12 cellular contexts compared by ENCODE assay signal in genomic region chr4:3250956-3251690, GRCh38. TPM values are rescaled to one million over a fixed set of nuclear protein-coding genes. Genes with fewer than 3 reads are reported as not detected.
DNase-seq lines count a peak whose midpoint lies in the region; ATAC-seq and TF ChIP-seq lines count a peak whose summit lies in the region.
"Had no signal": no experiment of that assay in that cellular context is flagged by ENCODE, and none has a peak within 500 bp of the region (broad histone marks: within the 10 kb centered on the region; RNA-seq: fewer than 3 reads in every experiment).

No MANE protein-coding gene starts in this region.

- H3K36me3 ChIP-seq in spleen, result peaks cover 0 to 26% (median 4%) of the 10 kb centered on the region in 6 donors

- H3K9me3 Mint-ChIP-seq in activated CD8-positive, alpha-beta memory T cell treated with anti-CD3 and anti-CD28 coated beads, Interleukin-2, amount 10 ng/mL, durations not matched to agents 7 days and 5 days (ENCODE audit: low read depth), result no peaks in the 10 kb centered on the region
- H3K9me3 Mint-ChIP-seq: IgD-negative memory B cell had no signal

- no peaks in the 10 kb centered on the region for H3K27me3 Mint-ChIP-seq in activated CD8-positive, alpha-beta memory T cell treated with anti-CD3 and anti-CD28 coated beads, Interleukin-2, amount 10 ng/mL, durations not matched to agents 7 days and 5 days
- H3K27me3 Mint-ChIP-seq: IgD-negative memory B cell had no signal

- H3K4me3 Mint-ChIP-seq in activated CD8-positive, alpha-beta memory T cell treated with anti-CD3 and anti-CD28 coated beads, Interleukin-2, amount 10 ng/mL, durations not matched to agents 7 days and 5 days, result no peak overlapping the region
- H3K4me3 Mint-ChIP-seq: IgD-negative memory B cell had no signal

- WGBS in right cardiac atrium, result 95% methylated on average over 19 of the region's 19 CpGs
- 88 to 94% (median 90%) methylated on average over 13 to 19 of the region's 19 CpGs for WGBS in spleen, 5 donors

- H3K9me3 ChIP-seq in right cardiac atrium (ENCODE audit: control insufficient read depth, low read length) (no peaks in the 10 kb centered on the region), spleen (no peaks in the 10 kb centered on the region)

- H3K36me3 Mint-ChIP-seq in activated CD8-positive, alpha-beta memory T cell treated with anti-CD3 and anti-CD28 coated beads, Interleukin-2, amount 10 ng/mL, durations not matched to agents 7 days and 5 days, result no peaks in the 10 kb centered on the region
- H3K36me3 Mint-ChIP-seq: IgD-negative memory B cell had no signal

- no peak overlapping the region for H3K27ac Mint-ChIP-seq in activated CD8-positive, alpha-beta memory T cell treated with anti-CD3 and anti-CD28 coated beads, Interleukin-2, amount 10 ng/mL, durations not matched to agents 7 days and 5 days
- H3K27ac Mint-ChIP-seq: IgD-negative memory B cell had no signal

- no peak for DNase-seq in activated CD8-positive, alpha-beta memory T cell treated with anti-CD3 and anti-CD28 coated beads, Interleukin-2, amount 10 ng/mL, durations not matched to agents 7 days and 5 days
- no peak for DNase-seq in activated CD8-positive, alpha-beta memory T cell treated with anti-CD3 and anti-CD28 coated beads, Interleukin-2, amount 50 U/mL, for 4 hours
- peak; percentile 18 for DNase-seq in NCI-H69 (lab: John Stamatoyannopoulos, UW)
- DNase-seq in right cardiac atrium, result peak; percentile 8 to 55 (median 36)
- DNase-seq in spleen, result peak; percentile 41
- DNase-seq in SHP77 treated with DMSO at 0.1 percent for 48 hours (lab: John Stamatoyannopoulos, UW), result no peak
- no peak for DNase-seq in T1000 (lab: John Stamatoyannopoulos, UW)
- DNase-seq: NCI-H446; SIG-M5; stimulated activated naive CD4-positive, alpha-beta T cell had no signal

- TF ChIP-seq CTCF in spleen (IDR thresholded peaks at IDR 0.05 in 8 of 11, conservative IDR thresholded peaks at IDR 0.05 in 3 of 11), result no peak

- H3K27ac ChIP-seq in right cardiac atrium (ENCODE audit: low read length) (no peak overlapping the region), spleen (no peak overlapping the region)

- peaks cover 5% of the 10 kb centered on the region for H3K4me1 Mint-ChIP-seq in activated CD8-positive, alpha-beta memory T cell treated with anti-CD3 and anti-CD28 coated beads, Interleukin-2, amount 10 ng/mL, durations not matched to agents 7 days and 5 days
- H3K4me1 Mint-ChIP-seq: IgD-negative memory B cell had no signal

- H3K4me3 ChIP-seq in right cardiac atrium (ENCODE audit: low read length) (no peak overlapping the region), spleen (no peak overlapping the region)

- intact Hi-C loops in right cardiac atrium (cut with DNase I) (no loop called here), spleen (cut with DNase I; ENCODE audit: low total_unique reads) (no loop called here)

- CTCF ChIA-PET in activated CD8-positive, alpha-beta memory T cell treated with anti-CD3 and anti-CD28 coated beads, Interleukin-2, amount 10 ng/mL, durations not matched to agents 7 days and 5 days (lab: Charles Lee), result no interaction called here

- peak; percentile 22 for ATAC-seq in activated CD8-positive, alpha-beta memory T cell treated with anti-CD3 and anti-CD28 coated beads, Interleukin-2, amount 10 ng/mL, durations not matched to agents 7 days and 5 days
- ATAC-seq in right cardiac atrium, result no peak
- ATAC-seq in GM18861 (IDR thresholded peaks at IDR 0.05; ENCODE audit: unreplicated experiment), result no peak

- H3K27me3 ChIP-seq in right cardiac atrium (ENCODE audit: control insufficient read depth, insufficient read depth) (no peaks in the 10 kb centered on the region), spleen (replicated peaks in 1 of 7) (no peaks in the 10 kb centered on the region)

- H3K4me1 ChIP-seq in right cardiac atrium (ENCODE audit: control insufficient read depth, insufficient read depth, low read length) (no peaks in the 10 kb centered on the region), spleen (peaks cover 0 to 6% (median 0%) of the 10 kb centered on the region in 6 donors)

- no peak for TF ChIP-seq POLR2A in spleen (IDR thresholded peaks at IDR 0.05)

RNA-seq across cellular contexts. Expression of gene MSANTD1, which starts 2.2 kb away (rescaled TPM):
- total RNA-seq in activated CD8-positive, alpha-beta memory T cell treated with anti-CD3 and anti-CD28 coated beads, Interleukin-2, amount 10 ng/mL, durations not matched to agents 7 days and 5 days, result under 1 TPM; 0.73 to 0.82 TPM
- total RNA-seq in right cardiac atrium (under 1 TPM; 0.23 to 0.40 (median 0.34) TPM), spleen (1 to 10 TPM; 1.4 to 2.8 (median 2.2) TPM)
- polyA plus RNA-seq in right cardiac atrium (0.20 TPM), spleen (1 to 10 TPM in 1 of 3 donors, under 1 TPM in 2; 0.41 to 1.0 (median 0.90) TPM)
- polyA plus RNA-seq: IgD-negative memory B cell had no signal

RNA-seq across cellular contexts. Expression of gene RGS12, which starts 41.7 kb away (rescaled TPM):
- total RNA-seq in activated CD8-positive, alpha-beta memory T cell treated with anti-CD3 and anti-CD28 coated beads, Interleukin-2, amount 10 ng/mL, durations not matched to agents 7 days and 5 days, result 1 to 10 TPM; 2.1 to 5.0 TPM
- total RNA-seq in right cardiac atrium, result 10 to 100 TPM; 11.6 to 18.2 (median 14.6) TPM
- polyA plus RNA-seq in right cardiac atrium, result 20.8 TPM
- total RNA-seq in spleen, result 10 to 100 TPM; 12.0 to 36.2 (median 18.8) TPM
- polyA plus RNA-seq in spleen, result 10 to 100 TPM in 2 of 3 donors, 1 to 10 TPM in 1; 7.5 to 26.5 (median 23.1) TPM

Comparison
In these comparisons a context has a peak if more than half of its experiments do, and no peak if none do; other contexts are left out.
1. DNase-seq: peak in NCI-H69 (single experiment), right cardiac atrium (3 of 3) and spleen (single experiment); none in activated CD8-positive, alpha-beta memory T cell treated with anti-CD3 and anti-CD28 coated beads, Interleukin-2, amount 10 ng/mL, durations not matched to agents 7 days and 5 days (single experiment), activated CD8-positive, alpha-beta memory T cell treated with anti-CD3 and anti-CD28 coated beads, Interleukin-2, amount 50 U/mL, for 4 hours (single experiment), SHP77 treated with DMSO at 0.1 percent for 48 hours (single experiment) and T1000 (single experiment).